In the genomic region with DNA sequence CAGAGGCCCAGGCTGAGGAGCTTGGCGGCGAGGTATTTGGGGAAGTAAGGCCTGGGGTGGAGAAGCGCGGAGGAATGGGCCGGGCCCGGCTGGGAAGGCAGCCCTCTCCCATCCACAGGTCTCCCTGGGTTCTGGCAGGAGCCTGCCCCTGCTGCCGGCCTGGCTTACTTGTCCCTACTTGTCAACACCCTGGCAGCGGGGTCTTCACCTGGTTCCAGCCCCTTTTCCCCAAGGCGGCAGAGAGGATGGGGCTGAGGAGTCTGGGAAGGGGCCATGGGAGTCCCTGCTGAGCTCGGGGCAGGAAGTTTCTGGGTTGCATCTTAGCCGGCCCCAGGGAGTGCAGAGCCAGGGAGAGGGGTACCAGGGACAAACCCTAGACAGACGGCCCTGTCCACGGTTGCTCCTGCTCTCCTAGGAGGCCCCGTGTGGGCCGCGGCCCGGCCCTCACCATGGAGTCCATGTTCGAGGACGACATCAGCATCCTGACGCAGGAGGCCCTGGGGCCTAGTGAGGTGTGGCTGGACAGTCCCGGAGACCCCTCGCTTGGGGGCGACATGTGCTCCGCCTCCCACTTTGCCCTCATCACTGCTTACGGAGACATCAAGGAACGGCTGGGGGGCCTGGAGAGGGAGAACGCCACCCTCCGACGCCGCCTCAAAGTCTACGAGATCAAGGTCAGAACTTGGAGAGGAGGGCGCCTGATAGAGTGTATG, we compare ENCODE assay signal across 9 cellular contexts. TPM values are rescaled to one million over a fixed set of nuclear protein-coding genes. Genes with fewer than 3 reads are reported as not detected.
DNase-seq lines count a peak whose midpoint lies in the region; ATAC-seq and TF ChIP-seq lines count a peak whose summit lies in the region.
"Had no signal": no experiment of that assay in that cellular context is flagged by ENCODE, and none has a peak within 500 bp of the region (broad histone marks: within the 10 kb centered on the region; RNA-seq: fewer than 3 reads in every experiment).

No MANE protein-coding gene starts in this region.

- no peaks in the 10 kb centered on the region for H3K9me3 Mint-ChIP-seq in naive thymus-derived CD4-positive, alpha-beta T cell
- no peaks in the 10 kb centered on the region for H3K9me3 Mint-ChIP-seq in HFFc6

- H3K27ac ChIP-seq in HUES48 (ENCODE audit: low read depth, low read length) (peak overlapping the region; percentile 15), dorsolateral prefrontal cortex (peak overlapping the region in 45 of 59 donors; percentile 38 to 93 (median 87))
- H3K27ac ChIP-seq in naive thymus-derived CD4-positive, alpha-beta T cell (ENCODE audit: low read depth, low read length), result no peak overlapping the region

- H3K4me3 ChIP-seq in AG09309 (ENCODE audit: control insufficient read depth, low read depth, low read length) (peak overlapping the region; percentile 82), HUES48 (ENCODE audit: low read depth, low read length) (peak overlapping the region; percentile 87), dorsolateral prefrontal cortex (peak overlapping the region in 56 of 59 donors; percentile 60 to 94 (median 84))
- H3K4me3 ChIP-seq in naive thymus-derived CD4-positive, alpha-beta T cell (ENCODE audit: low read length), result no peak overlapping the region

- no peak for DNase-seq in AG09309 (ENCODE audit: low read depth)
- peak in 3 of 10 donors; percentile 27 to 42 (median 39) for DNase-seq in dorsolateral prefrontal cortex
- DNase-seq in naive thymus-derived CD4-positive, alpha-beta T cell, result no peak
- no peak for DNase-seq in HFFc6
- no peak for DNase-seq in NCI-H524 (lab: John Stamatoyannopoulos, UW)

- H3K36me3 ChIP-seq in HUES48 (ENCODE audit: control insufficient read depth, insufficient read depth, low read length), result peaks cover 7% of the 10 kb centered on the region; the same call in 1 of the 2 replicates
- no peaks in the 10 kb centered on the region for H3K36me3 ChIP-seq in naive thymus-derived CD4-positive, alpha-beta T cell (ENCODE audit: control insufficient read depth in 2 of 3, insufficient read depth in 3 of 3, low read length in 3 of 3)

- no peak for ATAC-seq in naive thymus-derived CD4-positive, alpha-beta T cell
- no peak for ATAC-seq in HG02642 (IDR thresholded peaks at IDR 0.05; ENCODE audit: poor library complexity, unreplicated experiment)
- ATAC-seq in HG03457 (IDR thresholded peaks at IDR 0.05; ENCODE audit: unreplicated experiment), result no peak

- no peak overlapping the region for H3K9ac ChIP-seq in HUES48 (ENCODE audit: low read depth, low read length)

- H3K27me3 ChIP-seq in HUES48 (ENCODE audit: control insufficient read depth, insufficient read depth, low read length), result no peaks in the 10 kb centered on the region
- no peaks in the 10 kb centered on the region for H3K27me3 ChIP-seq in dorsolateral prefrontal cortex
- H3K27me3 ChIP-seq in naive thymus-derived CD4-positive, alpha-beta T cell (ENCODE audit: control insufficient read depth in 2 of 2, insufficient read depth in 2 of 2, low read length in 2 of 2), result no peaks in the 10 kb centered on the region

- intact Hi-C loops in dorsolateral prefrontal cortex (cut with DNase I), result loop anchor here (5.0 to 10.0 kb wide), 2 partner anchors 106 to 109 kb away; no protein-coding TSS in a partner anchor
- intact Hi-C loops in naive thymus-derived CD4-positive, alpha-beta T cell (cut with micrococcal nuclease), result loop anchor here in 1 of 2 donors (2.0 to 10.0 kb wide), 2 partner anchors 47 to 199 kb away; partner anchors contain the start of genes KPNB1 and SP2

- TF ChIP-seq CTCF in AG09309 (IDR thresholded peaks at IDR 0.05; ENCODE audit: control insufficient read depth, insufficient read depth, low read depth, low read length, missing control alignments), result no peak
- TF ChIP-seq CTCF in dorsolateral prefrontal cortex (IDR thresholded peaks at IDR 0.05 in 54 of 56, conservative IDR thresholded peaks at IDR 0.05 in 2 of 56; ENCODE audit: low read depth in 1 of 56, partially characterized antibody in 56 of 56), result no peak
- no peak for TF ChIP-seq CTCF in HFFc6 (IDR thresholded peaks at IDR 0.05)

- no peaks in the 10 kb centered on the region for H3K9me3 ChIP-seq in HUES48 (ENCODE audit: control insufficient read depth, insufficient read depth, low read length)
- H3K9me3 ChIP-seq in naive thymus-derived CD4-positive, alpha-beta T cell (ENCODE audit: control insufficient read depth in 2 of 3, low read length in 3 of 3), result no peaks in the 10 kb centered on the region

- H3K27ac Mint-ChIP-seq in naive thymus-derived CD4-positive, alpha-beta T cell, result peak overlapping the region in 2 of 9 donors; percentile 38 to 70
- no peak overlapping the region for H3K27ac Mint-ChIP-seq in HFFc6

- H3K4me3 Mint-ChIP-seq in naive thymus-derived CD4-positive, alpha-beta T cell, result peak overlapping the region in 8 of 10 donors; percentile 85 to 99 (median 94)
- no peak overlapping the region for H3K4me3 Mint-ChIP-seq in HFFc6

- H3K27me3 Mint-ChIP-seq in naive thymus-derived CD4-positive, alpha-beta T cell, result peaks cover 0 to 13% (median 0%) of the 10 kb centered on the region in 5 donors
- peaks cover 5% of the 10 kb centered on the region for H3K27me3 Mint-ChIP-seq in HFFc6 (ENCODE audit: insufficient read depth)

- peaks cover 17 to 46% (median 23%) of the 10 kb centered on the region in 7 donors for H3K4me1 Mint-ChIP-seq in naive thymus-derived CD4-positive, alpha-beta T cell
- peaks cover 20% of the 10 kb centered on the region for H3K4me1 Mint-ChIP-seq in HFFc6 (ENCODE audit: low read depth)

- CTCF ChIA-PET in naive thymus-derived CD4-positive, alpha-beta T cell (lab: Charles Lee), result no interaction called here

- H3K36me3 Mint-ChIP-seq in naive thymus-derived CD4-positive, alpha-beta T cell, result no peaks in the 10 kb centered on the region
- no peaks in the 10 kb centered on the region; the same call in 1 of the 2 replicates for H3K36me3 Mint-ChIP-seq in HFFc6 (ENCODE audit: low read depth)

- peaks cover 23% of the 10 kb centered on the region for H3K4me1 ChIP-seq in HUES48 (ENCODE audit: control insufficient read depth, insufficient read depth, low read length)
- peaks cover 14 to 31% of the 10 kb centered on the region in 2 donors for H3K4me1 ChIP-seq in naive thymus-derived CD4-positive, alpha-beta T cell (ENCODE audit: control insufficient read depth in 2 of 2, insufficient read depth in 2 of 2, low read length in 2 of 2)

- POLR2A ChIA-PET in naive thymus-derived CD4-positive, alpha-beta T cell (lab: Charles Lee), result no interaction called here

RNA-seq across cellular contexts. Expression of gene TBKBP1, which starts 1.9 kb away (rescaled TPM):
- total RNA-seq in dorsolateral prefrontal cortex, result 10 to 100 TPM; 15.3 to 57.8 (median 37.2) TPM
- total RNA-seq in naive thymus-derived CD4-positive, alpha-beta T cell, result 10 to 100 TPM in 1 of 5 experiments, 1 to 10 TPM in 4; 1.9 to 13.3 (median 2.9) TPM
- polyA plus RNA-seq in naive thymus-derived CD4-positive, alpha-beta T cell, result under 1 TPM in 1 of 2 donors, not detected in 1; 0.08 TPM
- 1 to 10 TPM; 6.6 to 8.3 (median 7.7) TPM for total RNA-seq in HFFc6 (2021; fragmentation: NEBNext Ultra II Directional; extraction: Animal tissue kit (Norgen Biotek cat#: 25700))

RNA-seq across cellular contexts. Expression of gene TBX21, which starts 37.2 kb away (rescaled TPM):
- under 1 TPM in 28 of 120 experiments, not detected in 92; 0.19 to 0.74 (median 0.39) TPM for total RNA-seq in dorsolateral prefrontal cortex
- 10 to 100 TPM in 2 of 5 experiments, 1 to 10 TPM in 3; 1.3 to 38.6 (median 4.5) TPM for total RNA-seq in naive thymus-derived CD4-positive, alpha-beta T cell
- polyA plus RNA-seq in naive thymus-derived CD4-positive, alpha-beta T cell, result under 1 TPM; 0.13 to 0.43 TPM
- not detected for total RNA-seq in HFFc6 (2021; fragmentation: NEBNext Ultra II Directional; extraction: Animal tissue kit (Norgen Biotek cat#: 25700))
- total RNA-seq: pulmonary artery endothelial cell had no signal

RNA-seq across cellular contexts. Expression of gene KPNB1, which starts 46.1 kb away (rescaled TPM):
- 100 to 1,000 TPM; 131 to 228 (median 183) TPM for total RNA-seq in dorsolateral prefrontal cortex
- total RNA-seq in naive thymus-derived CD4-positive, alpha-beta T cell, result 100 to 1,000 TPM; 185 to 465 (median 255) TPM
- polyA plus RNA-seq in naive thymus-derived CD4-positive, alpha-beta T cell, result 10 to 100 TPM; 21.1 to 30.0 TPM
- 100 to 1,000 TPM; 439 to 580 (median 549) TPM for total RNA-seq in HFFc6 (2021; fragmentation: NEBNext Ultra II Directional; extraction: Animal tissue kit (Norgen Biotek cat#: 25700))
